ENCODE assay signal across 8 cellular contexts in the genomic region with DNA sequence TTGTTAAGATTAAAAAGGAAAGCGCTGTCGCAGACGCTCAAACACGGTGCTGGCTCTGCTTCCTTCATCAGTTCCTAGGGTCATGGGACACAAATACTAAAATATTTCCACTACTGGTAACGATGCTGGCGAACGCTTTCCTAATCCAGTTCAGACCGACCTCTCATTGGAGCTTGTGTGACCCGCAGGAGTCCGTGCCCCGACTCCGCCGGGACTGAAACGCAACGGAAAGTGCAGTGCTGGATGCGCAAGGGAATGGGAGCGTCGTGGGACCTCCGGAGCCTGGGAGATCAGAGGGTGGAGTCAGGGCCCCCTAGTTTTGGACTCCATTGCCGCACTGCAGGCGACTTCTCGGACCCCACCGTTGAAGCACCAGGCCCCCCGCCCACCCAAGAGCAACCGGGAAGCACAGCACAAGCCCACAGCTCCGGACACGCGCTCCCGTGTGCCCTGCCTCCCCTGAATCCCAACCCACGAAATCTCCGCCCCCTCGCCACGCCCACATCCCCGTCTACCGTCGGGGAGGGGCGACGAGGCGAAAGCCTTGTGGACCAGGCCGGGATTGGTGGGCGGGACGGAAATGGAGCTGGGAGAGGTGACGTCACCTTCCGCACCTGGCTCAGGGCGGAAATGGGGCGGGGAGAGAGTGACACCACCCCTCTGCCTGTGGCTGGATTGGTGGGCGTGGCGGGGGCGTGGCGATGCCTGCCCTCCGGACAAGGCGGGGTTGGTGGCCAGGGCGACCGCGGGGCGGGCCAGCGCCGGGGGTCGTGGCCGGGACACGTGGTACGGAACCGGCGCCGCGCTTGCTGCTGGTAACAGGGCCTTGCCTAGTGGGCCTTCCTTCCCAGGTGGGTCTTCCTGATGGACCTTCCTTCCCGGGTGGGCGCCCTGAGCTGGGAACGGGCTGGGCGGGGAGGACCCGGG. TPM values are rescaled to one million over a fixed set of nuclear protein-coding genes. Genes with fewer than 3 reads are reported as not detected.
DNase-seq lines count a peak whose midpoint lies in the region; ATAC-seq, FAIRE-seq and TF ChIP-seq lines count a peak whose summit lies in the region.

A gene (plus strand): TSS at position 783 of the 927 bp plus-strand sequence. CDS start 3,611 bp downstream, outside the sequence.

- H3K4me1 Mint-ChIP-seq in CD14-positive monocyte = peaks cover 45% of the 10 kb centered on the region

- intact Hi-C loops in CD14-positive monocyte (cut with micrococcal nuclease) (loop anchor here (2.0 to 10.0 kb wide), 6 partner anchors 95 to 351 kb away; a partner anchor contains a TSS), HepG2 (cut with micrococcal nuclease; ENCODE audit: unreplicated experiment) (loop anchor here (1.0 to 5.0 kb wide), 4 partner anchors 15 to 349 kb away; a partner anchor contains a TSS)

- POLR2A ChIA-PET in HepG2 (lab: Yijun Ruan, JAX) = interaction anchor here (0.7 to 3.2 kb wide), 15 partner anchors 9 to 279 kb away, joined by 3 to 59 read pairs (median 4); no protein-coding TSS in a partner anchor

- peak; percentile 82 for ATAC-seq in GM19397 (IDR thresholded peaks at IDR 0.05; ENCODE audit: unreplicated experiment)
- peak; percentile 64 for ATAC-seq in HG03571 (IDR thresholded peaks at IDR 0.05; ENCODE audit: unreplicated experiment)
- peak; percentile 87 for ATAC-seq in HepG2

- DNase-seq in CD14-positive monocyte (ENCODE audit: low spot score) (peak; percentile 97), NCI-H82 (lab: John Stamatoyannopoulos, UW) (peak; percentile 99), dermis blood vessel endothelial cell (peak; percentile 99), HepG2 (ENCODE audit: low spot score) (peak; percentile 96)
- DNase-seq in activated CD4-positive, alpha-beta T cell treated with anti-CD3 and anti-CD28 coated beads, Interleukin-2, amount 50 U/mL, for 48 hours = peak; percentile 100
- DNase-seq in stimulated activated CD4-positive, alpha-beta T cell treated with anti-CD3 and anti-CD28 coated beads, Interleukin-4, amount 100 ng/mL, for 1 hour = peak; percentile 99

- FAIRE-seq in HepG2 (lab: Jason Lieb, UNC) = peak; percentile 98

- H3K4me2 ChIP-seq in HepG2 (ENCODE audit: low read depth, low read length) = peak within 1 kb of the TSS; percentile 83

- peak within 1 kb of the TSS; percentile 89 to 90 (median 89) for H3K4me3 ChIP-seq in HepG2 (replicated peaks in 1 of 3; ENCODE audit: insufficient read depth in 1 of 3, low read depth in 2 of 3, low read length in 3 of 3)

- peaks cover 32% of the 10 kb centered on the region for H3K79me2 ChIP-seq in HepG2 (ENCODE audit: insufficient read depth, low read length)

- TF ChIP-seq EP300 in HepG2 (IDR thresholded peaks at IDR 0.05; ENCODE audit: low read depth in 2 of 2, low read length in 2 of 2) = no peak; a peak in 1 of 4 replicates
- peak; percentile 10; the same call in 1 of the 2 replicates for TF ChIP-seq EP300 in HepG2 (CRISPR knock-in tag; IDR thresholded peaks at IDR 0.05; ENCODE audit: borderline replicate concordance)

- 1% methylated on average over 22 of the region's 71 CpGs for WGBS in HepG2 (ENCODE audit: low lambda C conversion rate)

- H3K27me3 Mint-ChIP-seq in CD14-positive monocyte (ENCODE audit: low read depth in 3 of 3) = peaks cover 0 to 3% (median 2%) of the 10 kb centered on the region in 3 donors

- H3K4me3 Mint-ChIP-seq in CD14-positive monocyte = peak within 1 kb of the TSS; percentile 95

- CTCF ChIA-PET in HepG2 (lab: Yijun Ruan, JAX; ENCODE audit: low intra/inter-chr PET ratio, low total read pairs) = no interaction called here

- H3K27ac Mint-ChIP-seq in CD14-positive monocyte = peak within 1 kb of the TSS; percentile 87 to 98 (median 96)

- peak within 1 kb of the TSS; percentile 34 for H2AFZ ChIP-seq in HepG2 (ENCODE audit: low read length)

- TF ChIP-seq POLR2A in HepG2 (IDR thresholded peaks at IDR 0.05; ENCODE audit: insufficient read depth in 1 of 2, low read depth in 2 of 2, low read length in 2 of 2) = peak; percentile 68 to 93

- H3K27me3 ChIP-seq in HepG2 (ENCODE audit: control insufficient read depth in 1 of 2, insufficient read depth in 2 of 2, low read length in 2 of 2) = no peaks in the 10 kb centered on the region; a peak in 1 of 5 replicates

- BruUV-seq in HepG2 (replicated peaks; lab: Mats Ljungman, UMichigan) = TSS peak; percentile 97

- H3K9ac ChIP-seq in HepG2 (ENCODE audit: insufficient read depth, low read depth, low read length) = peak within 1 kb of the TSS; percentile 96

- in situ Hi-C loops in HepG2 (cut with HindIII; ENCODE audit: extremely low pct_ligation_motif_present, low pct_unique_long_range_greater_than_20kb) = loop anchor here (5.0 to 25.0 kb wide), 2 partner anchors 46 to 309 kb away; no protein-coding TSS in a partner anchor

- H3K9me3 Mint-ChIP-seq in CD14-positive monocyte = peaks cover 2 to 7% (median 4%) of the 10 kb centered on the region in 7 donors

- peaks cover 4% of the 10 kb centered on the region; the same call in 1 of the 2 replicates for H4K20me1 ChIP-seq in HepG2 (ENCODE audit: insufficient read depth, low read length)

- H3K36me3 Mint-ChIP-seq in CD14-positive monocyte = peaks cover 0 to 4% of the 10 kb centered on the region in 2 donors

- TF ChIP-seq CTCF in CD14-positive monocyte (IDR thresholded peaks at IDR 0.05) = no peak
- TF ChIP-seq CTCF in HepG2 (CRISPR knock-in tag; IDR thresholded peaks at IDR 0.05) = 0 out of 2 replicates have a peak, but pooled peaks have one; percentile 1

- peaks cover 0 to under 1% of the 10 kb centered on the region in 2 experiments; a peak in 4 of 5 replicates for H3K36me3 ChIP-seq in HepG2 (replicated peaks in 1 of 2; ENCODE audit: control insufficient read depth in 1 of 2, insufficient read depth in 2 of 2, low read length in 2 of 2)

- H3K27ac ChIP-seq in HepG2 (ENCODE audit: extremely low read length, insufficient read depth, low read length) = peak within 1 kb of the TSS; percentile 87

- peaks cover 41% of the 10 kb centered on the region for H3K4me1 ChIP-seq in HepG2 (ENCODE audit: insufficient read depth, low read length)

- TF ChIP-seq RAD21 in HepG2 (CRISPR knock-in tag; IDR thresholded peaks at IDR 0.05) = peak; percentile 50

- peaks cover 11% of the 10 kb centered on the region for H3K9me3 ChIP-seq in HepG2 (ENCODE audit: low read length)

TF ChIP-seq in HepG2, 621 proteins besides CTCF, POLR2A, EP300 and RAD21 (continues in another document):
- TF ChIP-seq FOSL2 (CRISPR knock-in tag; IDR thresholded peaks at IDR 0.05) (peak; percentile 80), TBX3 (IDR thresholded peaks at IDR 0.05; ENCODE audit: borderline replicate concordance) (0 out of 2 replicates have a peak, but pooled peaks have one; percentile 40), ZNF496 (CRISPR knock-in tag; IDR thresholded peaks at IDR 0.05; ENCODE audit: insufficient replicate concordance) (no peak), EZH2 (conservative IDR thresholded peaks at IDR 0.05; ENCODE audit: low read depth, low read length) (no peak), CCAR2 (optimal IDR thresholded peaks at IDR 0.05; ENCODE audit: low read depth, low read length) (no peak), MXD4 (CRISPR knock-in tag; IDR thresholded peaks at IDR 0.05) (peak; percentile 99), ZNF101 (CRISPR knock-in tag; IDR thresholded peaks at IDR 0.05; ENCODE audit: borderline replicate concordance, low read depth) (no peak), TARDBP (CRISPR knock-in tag; IDR thresholded peaks at IDR 0.05) (no peak; the same call in 1 of the 2 replicates)
- TF ChIP-seq, protein P1, sequence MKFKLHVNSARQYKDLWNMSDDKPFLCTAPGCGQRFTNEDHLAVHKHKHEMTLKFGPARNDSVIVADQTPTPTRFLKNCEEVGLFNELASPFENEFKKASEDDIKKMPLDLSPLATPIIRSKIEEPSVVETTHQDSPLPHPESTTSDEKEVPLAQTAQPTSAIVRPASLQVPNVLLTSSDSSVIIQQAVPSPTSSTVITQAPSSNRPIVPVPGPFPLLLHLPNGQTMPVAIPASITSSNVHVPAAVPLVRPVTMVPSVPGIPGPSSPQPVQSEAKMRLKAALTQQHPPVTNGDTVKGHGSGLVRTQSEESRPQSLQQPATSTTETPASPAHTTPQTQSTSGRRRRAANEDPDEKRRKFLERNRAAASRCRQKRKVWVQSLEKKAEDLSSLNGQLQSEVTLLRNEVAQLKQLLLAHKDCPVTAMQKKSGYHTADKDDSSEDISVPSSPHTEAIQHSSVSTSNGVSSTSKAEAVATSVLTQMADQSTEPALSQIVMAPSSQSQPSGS (CRISPR knock-in tag; IDR thresholded peaks at IDR 0.05) = peak; percentile 99
- TF ChIP-seq, protein P2, sequence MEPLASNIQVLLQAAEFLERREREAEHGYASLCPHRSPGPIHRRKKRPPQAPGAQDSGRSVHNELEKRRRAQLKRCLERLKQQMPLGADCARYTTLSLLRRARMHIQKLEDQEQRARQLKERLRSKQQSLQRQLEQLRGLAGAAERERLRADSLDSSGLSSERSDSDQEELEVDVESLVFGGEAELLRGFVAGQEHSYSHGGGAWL (CRISPR knock-in tag; IDR thresholded peaks at IDR 0.05) = peak; percentile 90; the same call in 1 of the 2 replicates

RNA-seq across cellular contexts. Expression of the gene that starts here (rescaled TPM):
- polyA plus RNA-seq in CD14-positive monocyte (100 to 1,000 TPM; 103 to 186 TPM), HepG2 (2011; rRNA removed) (64.7 and 76.8 TPM in 2 replicates)
- total RNA-seq in dermis blood vessel endothelial cell (124 and 161 TPM in 2 replicates), HepG2 (2016; rRNA removed; fragmentation: Illumina TruSeq; extraction: Trizol) (80.8 and 113 TPM in 2 replicates)
- 12.2 and 13.4 TPM in 2 replicates for total RNA-seq in HepG2 (2016; cell fraction: cytosol; rRNA removed; fragmentation: Illumina TruSeq; extraction: Trizol; ENCODE audit: low read depth)
- 85.5 and 98.8 TPM in 2 replicates for total RNA-seq in HepG2 (2016; cell fraction: insoluble cytoplasmic fraction; rRNA removed; fragmentation: Illumina TruSeq; extraction: Trizol)
- 37.4 and 39.0 TPM in 2 replicates for total RNA-seq in HepG2 (2016; cell fraction: membrane; rRNA removed; fragmentation: Illumina TruSeq; extraction: Trizol)
- 61.8 and 61.9 TPM in 2 replicates for total RNA-seq in HepG2 (2016; cell fraction: nucleus; rRNA removed; fragmentation: Illumina TruSeq; extraction: Trizol)
- 52.3 and 57.1 TPM in 2 replicates for polyA plus RNA-seq in HepG2 (2011; cell fraction: cytosol; rRNA removed)
- 127 and 143 TPM in 2 replicates for polyA plus RNA-seq in HepG2 (2011; cell fraction: nucleus; rRNA removed)
- polyA plus RNA-seq in HepG2 (2012) = 75.2 and 103 TPM in 2 replicates
- 13.8 and 14.5 TPM in 2 replicates for polyA plus RNA-seq in HepG2 (2016; cell fraction: cytosol; fragmentation: Illumina TruSeq; extraction: Trizol; ENCODE audit: low read depth)
- polyA plus RNA-seq in HepG2 (2016; cell fraction: insoluble cytoplasmic fraction; fragmentation: Illumina TruSeq; extraction: Trizol; ENCODE audit: low read depth) = 114 and 122 TPM in 2 replicates
- polyA plus RNA-seq in HepG2 (2016; cell fraction: membrane; fragmentation: Illumina TruSeq; extraction: Trizol; ENCODE audit: low read depth) = 27.7 and 28.4 TPM in 2 replicates
- polyA plus RNA-seq in HepG2 (2016; cell fraction: nucleus; fragmentation: Illumina TruSeq; extraction: Trizol; ENCODE audit: insufficient read depth, low read depth) = 129 and 136 TPM in 2 replicates
- 70.0 and 79.1 TPM in 2 replicates for polyA minus RNA-seq in HepG2 (2011; rRNA and poly(A)+ RNA removed; ENCODE audit: low replicate concordance)
- 45.9 and 46.8 TPM in 2 replicates for polyA minus RNA-seq in HepG2 (2011; cell fraction: cytosol; rRNA and poly(A)+ RNA removed)
- polyA minus RNA-seq in HepG2 (2011; cell fraction: nucleus; rRNA and poly(A)+ RNA removed) = 76.7 and 91.4 TPM in 2 replicates

Comparison
In these comparisons a context has a peak if more than half of its experiments do, and no peak if none do; other contexts are left out.
1. Peak in every context shown above with its lines: DNase-seq, ATAC-seq, H3K4me3 ChIP-seq and H3K27ac ChIP-seq.